Comparison of ENCODE assay signal across 34 cellular contexts in genomic region chr3:33474895-33475294, GRCh38.
"Had no signal": no experiment of that assay in that cellular context is flagged by ENCODE, and none has a peak within 500 bp of the region (broad histone marks: within the 10 kb centered on the region; RNA-seq: fewer than 3 reads in every experiment).

No MANE protein-coding gene starts in this region.

- H3K4me3 ChIP-seq: adrenal gland, body of pancreas, breast epithelium, cardiac muscle cell had no signal

- DNase-seq: activated B cell treated with CpG ODN at 0.5 μM for 24 hours; activated CD4-positive, alpha-beta memory T cell treated with anti-CD3 and anti-CD28 coated beads for 36 hours; activated CD4-positive, alpha-beta T cell treated with anti-CD3 and anti-CD28 coated beads for 4 hours; activated CD4-positive, alpha-beta T cell treated with anti-CD3 and anti-CD28 coated beads, Interleukin-2, amount 10 ng/mL, durations not matched to agents 24 days and 14 days; activated CD4-positive, alpha-beta T cell treated with anti-CD3 and anti-CD28 coated beads, Interleukin-2, amount 50 U/mL, for 1 hour; activated CD4-positive, alpha-beta T cell treated with anti-CD3 and anti-CD28 coated beads, Interleukin-2, amount 50 U/mL, for 4 hours; activated CD4-positive, CD25-positive, alpha-beta regulatory T cell treated with anti-CD3 and anti-CD28 coated beads, Interleukin-2, amount 50 U/mL, for 72 hours; activated CD8-positive, alpha-beta memory T cell treated with anti-CD3 and anti-CD28 coated beads, Interleukin-2, amount 50 U/mL, for 4 hours; activated CD8-positive, alpha-beta T cell treated with anti-CD3 and anti-CD28 coated beads for 36 hours; activated effector memory CD4-positive, alpha-beta T cell treated with anti-CD3 and anti-CD28 coated beads, Interleukin-2, amount 50 U/mL, for 16 hours; activated gamma-delta T cell treated with Interleukin-2 at 50 U/mL for 16 hours; activated naive CD4-positive, alpha-beta T cell; activated naive CD4-positive, alpha-beta T cell treated with anti-CD3 and anti-CD28 coated beads for 36 hours; activated naive CD4-positive, alpha-beta T cell treated with anti-CD3 and anti-CD28 coated beads, Interleukin-2, amount 50 U/mL, for 16 hours; activated naive CD8-positive, alpha-beta T cell treated with anti-CD3 and anti-CD28 coated beads for 36 hours; activated T-cell treated with anti-CD3 and anti-CD28 coated beads for 4 hours; activated T-cell treated with anti-CD3 and anti-CD28 coated beads, Interleukin-2, amount 50 U/mL, for 1 hour; activated T-cell treated with anti-CD3 and anti-CD28 coated beads, Interleukin-2, amount 50 U/mL, for 4 hours; activated T-cell treated with anti-CD3 and anti-CD28 coated beads, Interleukin-2, amount 50 U/mL, for 72 hours; adrenal gland; amniotic stem cell; aorta; body of pancreas; brain microvascular endothelial cell; caudate nucleus; cerebellar nuclear complex; T-helper 2 cell; T-helper 9 cell had no signal

- H3K27me3 ChIP-seq: adrenal gland, body of pancreas, brain microvascular endothelial cell, breast epithelium, cardiac muscle cell had no signal

- FAIRE-seq: astrocyte had no signal

- H3K4me1 ChIP-seq: adrenal gland, body of pancreas, breast epithelium had no signal

- H3K36me3 ChIP-seq: adrenal gland, brain microvascular endothelial cell, breast epithelium, cardiac muscle cell had no signal

- H3K9me3 ChIP-seq: adrenal gland, body of pancreas, breast epithelium had no signal

- H3K27ac ChIP-seq: adrenal gland, body of pancreas, brain microvascular endothelial cell, breast epithelium, cardiac muscle cell, VCaP had no signal

- ATAC-seq: activated CD8-positive, alpha-beta T cell treated with anti-CD3 and anti-CD28 coated beads for 36 hours; activated naive CD4-positive, alpha-beta T cell treated with anti-CD3 and anti-CD28 coated beads, Interleukin-2, amount 50 U/mL, for 72 hours; activated T-cell treated with anti-CD3 and anti-CD28 coated beads, Interleukin-2, amount 50 U/mL, for 4 hours; activated T-cell treated with anti-CD3 and anti-CD28 coated beads, Interleukin-2, amount 50 U/mL, for 72 hours; activated T-helper 17 cell treated with anti-CD3 and anti-CD28 coated beads, Interleukin-2, amount 50 U/mL, for 72 hours; body of pancreas had no signal
